37 cellular contexts compared by ENCODE assay signal in the genomic region with DNA sequence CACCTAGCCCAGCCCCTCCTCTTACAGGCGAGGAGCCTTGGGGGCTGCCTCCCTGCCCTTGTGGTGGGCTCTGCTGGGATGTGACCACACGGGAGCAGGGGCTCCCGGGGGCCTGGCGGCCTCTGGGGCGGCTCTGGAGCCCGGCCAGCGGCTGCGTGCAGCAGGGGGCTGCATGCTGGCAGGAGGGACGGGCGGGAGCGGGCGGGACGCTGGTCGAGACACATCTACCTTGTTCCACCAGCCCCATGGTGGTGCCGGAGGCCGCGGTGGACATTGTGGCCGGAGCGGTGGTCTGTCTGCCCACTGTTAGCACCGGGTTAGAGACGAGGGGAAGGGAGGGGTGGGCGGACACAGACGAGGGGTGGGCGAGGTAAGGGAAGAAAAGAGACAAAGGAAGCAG. TPM values are rescaled to one million over a fixed set of nuclear protein-coding genes. Genes with fewer than 3 reads are reported as not detected.
"Had no signal": no experiment of that assay in that cellular context is flagged by ENCODE, and none has a peak within 500 bp of the region (broad histone marks: within the 10 kb centered on the region; RNA-seq: fewer than 3 reads in every experiment).

No MANE protein-coding gene starts in this region.

- H3K36me3 ChIP-seq: MG63 had no signal

- H3K27me3 ChIP-seq: MG63 had no signal

- H3K27ac ChIP-seq: KMS-11 had no signal

- H3K4me3 ChIP-seq: MG63 had no signal

- H3K9ac ChIP-seq: KMS-11 had no signal

- DNase-seq: Karpas-422, Kasumi-1, MG63, MM.1S, MV-4-11, NCI-H1048, NCI-H1092, NCI-H1092 treated with DMSO at 0.1 percent for 48 hours, NCI-H1105, NCI-H1105 treated with DMSO at 0.1 percent for 48 hours, NCI-H1417, NCI-H1417 treated with DMSO at 0.1 percent for 48 hours, NCI-H1436, NCI-H1436 treated with DMSO at 0.1 percent for 48 hours, NCI-H146, NCI-H1694, NCI-H1694 treated with DMSO at 0.1 percent for 48 hours, NCI-H187, NCI-H187 treated with DMSO at 0.1 percent for 48 hours, NCI-H1930, NCI-H2029, NCI-H2029 treated with DMSO at 0.1 percent for 48 hours, NCI-H2081, NCI-H2081 treated with DMSO at 0.1 percent for 48 hours, NCI-H2107, NCI-H2171, NCI-H2227 treated with DMSO at 0.1 percent for 48 hours, NCI-H226, NCI-H345, NCI-H446, NCI-H446 treated with DMSO at 0.1 percent for 48 hours, NCI-H510A had no signal

- H3K9me3 ChIP-seq: MG63 had no signal

- H3K4me2 ChIP-seq: KMS-11 had no signal

RNA-seq across cellular contexts. Expression of gene GCK, which starts 50.1 kb away (rescaled TPM):
- total RNA-seq: LHCN-M2, M059J, MCF 10A, NCI-H460 had no signal
